In genomic region chr17:17103160-17103559, GRCh38 we compare ENCODE assay signal across 17 cellular contexts.
DNase-seq lines count a peak whose midpoint lies in the region; ATAC-seq and TF ChIP-seq lines count a peak whose summit lies in the region.
"Had no signal": no experiment of that assay in that cellular context is flagged by ENCODE, and none has a peak within 500 bp of the region (broad histone marks: within the 10 kb centered on the region; RNA-seq: fewer than 3 reads in every experiment).

No MANE protein-coding gene starts in this region.

- CTCF ChIA-PET in CD8-positive, alpha-beta T cell (lab: Charles Lee) = no interaction called here

- no peaks in the 10 kb centered on the region for H3K36me3 ChIP-seq in cardiac muscle cell
- H3K36me3 ChIP-seq in suprapubic skin = no peaks in the 10 kb centered on the region
- no peaks in the 10 kb centered on the region for H3K36me3 ChIP-seq in CD8-positive, alpha-beta T cell (ENCODE audit: insufficient read depth, low read length)
- H3K36me3 ChIP-seq: thoracic aorta had no signal

- H3K27me3 ChIP-seq in cardiac muscle cell (no peaks in the 10 kb centered on the region), suprapubic skin (no peaks in the 10 kb centered on the region)
- H3K27me3 ChIP-seq in CD8-positive, alpha-beta T cell (ENCODE audit: insufficient read depth, low read length) = no peaks in the 10 kb centered on the region
- H3K27me3 ChIP-seq: gastroesophageal sphincter had no signal

- peaks cover 60% of the 10 kb centered on the region for H3K4me1 ChIP-seq in cardiac muscle cell (ENCODE audit: low read depth)
- H3K4me1 ChIP-seq in suprapubic skin = peaks cover 46% of the 10 kb centered on the region
- H3K4me1 ChIP-seq in CD8-positive, alpha-beta T cell (ENCODE audit: insufficient read depth, low read length) = peaks cover 13% of the 10 kb centered on the region

- DNase-seq in cardiac muscle cell (ENCODE audit: low read depth in 1 of 2, low spot score in 1 of 2) (peak in 1 of 2 donors; percentile 73), cardiac septum (ENCODE audit: low spot score) (no peak), glutamatergic neuron (no peak), T-helper 2 cell (no peak), suprapubic skin (ENCODE audit: low spot score in 2 of 2) (no peak)
- DNase-seq in CD8-positive, alpha-beta T cell = no peak
- DNase-seq: activated T-cell treated with anti-CD3 and anti-CD28 coated beads, Interleukin-2, amount 50 U/mL, for 1 hour; dermis blood vessel endothelial cell; DMS79 treated with DMSO at 0.1 percent for 48 hours; erythroblast; GM23248; NCI-H748 treated with DMSO at 0.1 percent for 48 hours had no signal

- TF ChIP-seq CTCF in cardiac muscle cell (IDR thresholded peaks at IDR 0.05; ENCODE audit: low read depth, low read length) (no peak), glutamatergic neuron (IDR thresholded peaks at IDR 0.05; ENCODE audit: partially characterized antibody, unreplicated experiment) (no peak), nephron (IDR thresholded peaks at IDR 0.05; ENCODE audit: unreplicated experiment in 3 of 3) (no peak), suprapubic skin (IDR thresholded peaks at IDR 0.05) (no peak)
- no peak for TF ChIP-seq CTCF in CD8-positive, alpha-beta T cell (IDR thresholded peaks at IDR 0.05)

- no peaks in the 10 kb centered on the region for H3K36me3 Mint-ChIP-seq in glutamatergic neuron (ENCODE audit: unreplicated experiment)
- peaks cover 14% of the 10 kb centered on the region for H3K36me3 Mint-ChIP-seq in nephron (ENCODE audit: low read depth)
- peaks cover 27% of the 10 kb centered on the region for H3K36me3 Mint-ChIP-seq in CD8-positive, alpha-beta T cell
- H3K36me3 Mint-ChIP-seq: activated naive CD8-positive, alpha-beta T cell had no signal

- WGBS in suprapubic skin = 86% methylated on average over 6 of the region's 6 CpGs

- H3K4me3 Mint-ChIP-seq in glutamatergic neuron (ENCODE audit: unreplicated experiment) (peak overlapping the region; percentile 39), nephron (no peak overlapping the region)
- no peak overlapping the region for H3K4me3 Mint-ChIP-seq in CD8-positive, alpha-beta T cell
- H3K4me3 Mint-ChIP-seq: activated naive CD8-positive, alpha-beta T cell had no signal

- TF ChIP-seq EP300 in suprapubic skin (IDR thresholded peaks at IDR 0.05) = no peak

- peak overlapping the region; percentile 85 for H3K27ac ChIP-seq in cardiac muscle cell
- no peak overlapping the region for H3K27ac ChIP-seq in suprapubic skin
- no peak overlapping the region for H3K27ac ChIP-seq in CD8-positive, alpha-beta T cell (ENCODE audit: low read depth, low read length)
- H3K27ac ChIP-seq: GM23248, thoracic aorta had no signal

- intact Hi-C loops in cardiac septum (cut with DNase I) = no loop called here
- intact Hi-C loops in CD8-positive, alpha-beta T cell (cut with DNase I, micrococcal nuclease) = no loop called here

- H3K27me3 Mint-ChIP-seq in glutamatergic neuron (ENCODE audit: unreplicated experiment) = peaks cover 12% of the 10 kb centered on the region
- peaks cover 3% of the 10 kb centered on the region for H3K27me3 Mint-ChIP-seq in nephron (ENCODE audit: low read depth)
- no peaks in the 10 kb centered on the region for H3K27me3 Mint-ChIP-seq in CD8-positive, alpha-beta T cell (ENCODE audit: low read depth)
- H3K27me3 Mint-ChIP-seq: activated naive CD8-positive, alpha-beta T cell had no signal

- POLR2A ChIA-PET in CD8-positive, alpha-beta T cell (lab: Charles Lee) = interaction anchor here (1.6 kb wide), 1 partner anchor 22 kb away, joined by 3 read pairs; no protein-coding TSS in a partner anchor

- H3K9me3 ChIP-seq in cardiac muscle cell (ENCODE audit: low read depth) = no peaks in the 10 kb centered on the region
- H3K9me3 ChIP-seq in suprapubic skin = no peaks in the 10 kb centered on the region
- H3K9me3 ChIP-seq in CD8-positive, alpha-beta T cell (ENCODE audit: low read length) = no peaks in the 10 kb centered on the region
- H3K9me3 ChIP-seq: gastroesophageal sphincter, thoracic aorta had no signal

- H3K9me3 Mint-ChIP-seq in glutamatergic neuron (ENCODE audit: unreplicated experiment) (peaks cover 13% of the 10 kb centered on the region), nephron (no peaks in the 10 kb centered on the region)
- H3K9me3 Mint-ChIP-seq in CD8-positive, alpha-beta T cell = no peaks in the 10 kb centered on the region

- ATAC-seq in CD8-positive, alpha-beta T cell = no peak
- ATAC-seq in GM21390 (IDR thresholded peaks at IDR 0.05; ENCODE audit: unreplicated experiment) = no peak
- ATAC-seq: gastroesophageal sphincter had no signal

- TF ChIP-seq POLR2A in suprapubic skin (IDR thresholded peaks at IDR 0.05) = no peak

- H3K27ac Mint-ChIP-seq in glutamatergic neuron (ENCODE audit: unreplicated experiment) (peak overlapping the region; percentile 54), nephron (peak overlapping the region; percentile 23 to 67 (median 61))
- no peak overlapping the region for H3K27ac Mint-ChIP-seq in CD8-positive, alpha-beta T cell
- H3K27ac Mint-ChIP-seq: activated naive CD8-positive, alpha-beta T cell had no signal

- no peak overlapping the region for H3K4me3 ChIP-seq in cardiac muscle cell
- H3K4me3 ChIP-seq in suprapubic skin = no peak overlapping the region
- H3K4me3 ChIP-seq in CD8-positive, alpha-beta T cell (ENCODE audit: low read depth, low read length) = no peak overlapping the region
- H3K4me3 ChIP-seq: gastroesophageal sphincter, GM23248, thoracic aorta had no signal

- H3K4me1 Mint-ChIP-seq in glutamatergic neuron (ENCODE audit: low read depth, unreplicated experiment) (peaks cover 52% of the 10 kb centered on the region), nephron (peaks cover 65% of the 10 kb centered on the region)
- peaks cover 31% of the 10 kb centered on the region for H3K4me1 Mint-ChIP-seq in CD8-positive, alpha-beta T cell (ENCODE audit: low read depth)
